Comparison of ENCODE assay signal across 20 cellular contexts in the genomic region with DNA sequence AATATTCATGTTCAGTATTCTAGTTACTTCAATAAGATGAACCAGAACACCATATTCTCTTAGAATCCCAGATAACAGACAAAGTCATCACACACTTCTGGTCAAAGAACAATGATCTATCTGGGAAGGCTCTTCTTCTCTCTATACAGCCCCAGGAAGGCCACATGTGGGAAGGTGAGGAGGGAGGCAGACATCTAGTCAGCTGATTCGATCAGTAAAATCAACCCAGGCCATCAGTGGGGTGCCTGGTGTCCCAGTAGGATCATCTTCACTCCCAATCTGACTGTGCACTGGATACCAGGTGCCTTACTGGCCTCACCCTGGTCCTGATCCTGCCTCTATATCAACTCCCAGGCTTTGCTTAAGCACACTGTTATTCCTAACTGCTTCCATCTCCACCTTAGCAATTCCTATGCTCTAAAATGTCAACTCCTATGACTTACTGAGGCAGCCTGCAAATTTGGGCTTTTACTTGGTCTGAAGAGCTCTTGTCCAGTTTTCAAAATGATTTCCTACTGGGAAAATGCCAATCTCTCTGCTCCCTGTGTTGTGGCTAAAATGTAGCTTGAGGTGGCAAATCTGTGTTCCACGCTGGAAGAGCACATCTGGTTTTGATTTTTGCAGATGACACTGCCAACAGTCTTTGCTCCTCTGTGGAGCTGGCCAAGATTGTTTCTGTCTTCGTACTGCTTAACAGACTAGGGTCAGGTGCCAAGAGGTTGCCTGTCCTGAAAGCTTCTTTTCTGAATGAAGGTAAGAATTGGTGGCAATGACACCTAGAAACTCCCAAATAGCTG.
A peak's percentile ranks its signal among the peaks of the same experiment; 100 is the strongest.
DNase-seq lines count a peak whose midpoint lies in the region; TF ChIP-seq lines count a peak whose summit lies in the region.
"Had no signal": no experiment of that assay in that cellular context is flagged by ENCODE, and none has a peak within 500 bp of the region (broad histone marks: within the 10 kb centered on the region; RNA-seq: fewer than 3 reads in every experiment).

No MANE protein-coding gene starts in this region.

- H3K9me3 ChIP-seq in fibroblast of lung (ENCODE audit: control insufficient read depth, insufficient read depth, low read depth, low read length) (no peaks in the 10 kb centered on the region), smooth muscle cell (replicated peaks; ENCODE audit: low read depth) (no peaks in the 10 kb centered on the region), breast epithelium (no peaks in the 10 kb centered on the region)
- H3K9me3 ChIP-seq: neutrophil, upper lobe of right lung had no signal

- H3K27me3 ChIP-seq in fibroblast of lung (ENCODE audit: control insufficient read depth, insufficient read depth, low read length) (no peaks in the 10 kb centered on the region), smooth muscle cell (ENCODE audit: low read depth) (no peaks in the 10 kb centered on the region), breast epithelium (no peaks in the 10 kb centered on the region)
- H3K27me3 ChIP-seq: hepatocyte, neutrophil, upper lobe of right lung had no signal

- H3K4me3 ChIP-seq in fibroblast of lung (replicated peaks in 1 of 4; ENCODE audit: control extremely low read depth in 1 of 4, insufficient read depth in 1 of 4, low read depth in 3 of 4, low read length in 4 of 4), result no peak overlapping the region
- H3K4me3 ChIP-seq in smooth muscle cell, result no peak overlapping the region
- H3K4me3 ChIP-seq in breast epithelium, result no peak overlapping the region
- H3K4me3 ChIP-seq: GM12878, hepatocyte, K562, upper lobe of right lung had no signal

- H3K9ac ChIP-seq in fibroblast of lung (ENCODE audit: insufficient read depth, low read length) (no peak overlapping the region), smooth muscle cell (ENCODE audit: low read depth) (no peak overlapping the region)

- intact Hi-C loops in breast epithelium (cut with DNase I; ENCODE audit: low total_unique reads), result no loop called here

- H3F3A ChIP-seq in smooth muscle cell (ENCODE audit: low read depth), result peaks cover 13% of the 10 kb centered on the region

- H3K79me2 ChIP-seq in fibroblast of lung (ENCODE audit: control insufficient read depth, insufficient read depth, low read length) (no peaks in the 10 kb centered on the region), smooth muscle cell (ENCODE audit: low read depth) (no peaks in the 10 kb centered on the region)
- H3K79me2 ChIP-seq: hepatocyte had no signal

- H3K27ac ChIP-seq in fibroblast of lung (ENCODE audit: insufficient read depth, low read length), result no peak overlapping the region
- H3K27ac ChIP-seq in smooth muscle cell (ENCODE audit: low read depth), result no peak overlapping the region
- peak overlapping the region in 1 of 2 donors; percentile 10 for H3K27ac ChIP-seq in breast epithelium
- H3K27ac ChIP-seq: C4-2B, foreskin keratinocyte, hepatocyte, neutrophil, upper lobe of right lung had no signal

- TF ChIP-seq POLR2A in breast epithelium (IDR thresholded peaks at IDR 0.05), result no peak

- DNase-seq in GM04503 (ENCODE audit: low read depth), result peak; percentile 76
- DNase-seq in SK-N-DZ (ENCODE audit: low spot score), result peak; percentile 56
- DNase-seq in fibroblast of lung (ENCODE audit: low read depth in 2 of 2), result peak; percentile 33 to 57
- no peak for DNase-seq in smooth muscle cell (lab: John Stamatoyannopoulos, UW; ENCODE audit: unreplicated experiment)
- DNase-seq in stimulated activated CD4-positive, alpha-beta T cell treated with anti-CD3 and anti-CD28 coated beads, Interleukin-12 subunit alpha, Interleukin-12 subunit beta, amount 100 ng/mL, for 4 hours, result no peak
- DNase-seq in DMS114 treated with DMSO at 0.1 percent for 48 hours (lab: John Stamatoyannopoulos, UW; ENCODE audit: unreplicated experiment), result no peak
- no peak for DNase-seq in breast epithelium (ENCODE audit: low spot score in 2 of 2)
- DNase-seq: activated naive CD4-positive, alpha-beta T cell treated with Interleukin-2 at 50 U/mL for 16 hours; anterior cingulate cortex; foreskin keratinocyte; MV-4-11; NCI-H1694; OCI-M1; SIG-M5; upper lobe of right lung had no signal

- H3K36me3 ChIP-seq in fibroblast of lung (ENCODE audit: control insufficient read depth, insufficient read depth, low read length) (no peaks in the 10 kb centered on the region), smooth muscle cell (ENCODE audit: low read depth) (no peaks in the 10 kb centered on the region), breast epithelium (no peaks in the 10 kb centered on the region)
- H3K36me3 ChIP-seq: neutrophil, upper lobe of right lung had no signal

- H3K4me2 ChIP-seq in fibroblast of lung (ENCODE audit: extremely low read depth, insufficient read depth, low read length), result peak overlapping the region; percentile 11
- H3K4me2 ChIP-seq in smooth muscle cell, result peak overlapping the region; percentile 25
- H3K4me2 ChIP-seq: hepatocyte had no signal

- WGBS in smooth muscle cell (ENCODE audit: low lambda C conversion rate), result 53% methylated on average over 3 of the region's 3 CpGs

- TF ChIP-seq CTCF in fibroblast of lung (conservative IDR thresholded peaks at IDR 0.05 in 1 of 2, IDR thresholded peaks at IDR 0.05 in 1 of 2; ENCODE audit: low read depth in 1 of 2, low read length in 2 of 2) (no peak), smooth muscle cell (IDR thresholded peaks at IDR 0.05; ENCODE audit: borderline replicate concordance, insufficient read depth, poor library complexity, severe bottlenecking) (no peak), breast epithelium (IDR thresholded peaks at IDR 0.05) (no peak)

- no peak overlapping the region for H2AFZ ChIP-seq in fibroblast of lung (ENCODE audit: low read length)
- H2AFZ ChIP-seq in smooth muscle cell (ENCODE audit: low read depth), result no peak overlapping the region
- H2AFZ ChIP-seq: hepatocyte had no signal

- H3K4me1 ChIP-seq in fibroblast of lung (ENCODE audit: control insufficient read depth, extremely low read depth, insufficient read depth, low read length) (peaks cover 11% of the 10 kb centered on the region), smooth muscle cell (ENCODE audit: low read depth) (no peaks in the 10 kb centered on the region), breast epithelium (no peaks in the 10 kb centered on the region)
- H3K4me1 ChIP-seq: foreskin keratinocyte had no signal

- H4K20me1 ChIP-seq in fibroblast of lung (ENCODE audit: control insufficient read depth, extremely low read depth, insufficient read depth, low read length) (no peaks in the 10 kb centered on the region), smooth muscle cell (ENCODE audit: low read depth) (peaks cover 16% of the 10 kb centered on the region)

Comparison
In these comparisons a context has a peak if more than half of its experiments do, and no peak if none do; other contexts are left out.
1. DNase-seq: peak in GM04503 (single experiment), SK-N-DZ (single experiment) and fibroblast of lung (2 of 2); none in smooth muscle cell (single experiment), stimulated activated CD4-positive, alpha-beta T cell treated with anti-CD3 and anti-CD28 coated beads, Interleukin-12 subunit alpha, Interleukin-12 subunit beta, amount 100 ng/mL, for 4 hours (single experiment), DMS114 treated with DMSO at 0.1 percent for 48 hours (single experiment) and breast epithelium (0 of 2).